In the genomic region with DNA sequence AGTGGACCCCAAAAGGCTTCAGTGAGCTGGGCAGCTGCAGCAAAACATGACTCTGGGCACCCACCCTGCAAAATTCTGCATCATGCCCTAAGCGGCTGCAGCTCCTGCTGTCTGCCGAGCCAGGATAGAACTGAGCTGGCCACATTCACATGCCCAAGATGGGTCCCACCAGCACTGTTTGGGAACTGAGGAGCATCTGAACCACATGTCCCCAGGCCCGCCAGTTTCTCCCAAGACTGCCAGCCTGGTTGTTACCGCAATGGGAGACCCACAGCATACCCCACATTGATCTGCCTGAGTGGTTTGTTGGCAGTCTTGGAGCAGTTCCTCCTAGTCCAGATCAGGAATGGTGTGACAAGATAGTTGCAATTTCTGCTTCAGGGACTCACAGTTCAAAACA, we compare ENCODE assay signal across 7 cellular contexts.
"Had no signal": no experiment of that assay in that cellular context is flagged by ENCODE, and none has a peak within 500 bp of the region (broad histone marks: within the 10 kb centered on the region; RNA-seq: fewer than 3 reads in every experiment).

No MANE protein-coding gene starts in this region.

- H3K4me3 ChIP-seq: GM23248 had no signal

- ATAC-seq: HepG2 had no signal

- DNase-seq: GM23248, GOT3, HCEC 1CT, KBM-7 had no signal

- FAIRE-seq: H54, HepG2 had no signal

- H2AFZ ChIP-seq: GM23248 had no signal

- H3K9ac ChIP-seq: GM23248 had no signal

- H3K27ac ChIP-seq: GM23248, HL-60 had no signal
